Comparison of ENCODE assay signal across 11 cellular contexts in the genomic region with DNA sequence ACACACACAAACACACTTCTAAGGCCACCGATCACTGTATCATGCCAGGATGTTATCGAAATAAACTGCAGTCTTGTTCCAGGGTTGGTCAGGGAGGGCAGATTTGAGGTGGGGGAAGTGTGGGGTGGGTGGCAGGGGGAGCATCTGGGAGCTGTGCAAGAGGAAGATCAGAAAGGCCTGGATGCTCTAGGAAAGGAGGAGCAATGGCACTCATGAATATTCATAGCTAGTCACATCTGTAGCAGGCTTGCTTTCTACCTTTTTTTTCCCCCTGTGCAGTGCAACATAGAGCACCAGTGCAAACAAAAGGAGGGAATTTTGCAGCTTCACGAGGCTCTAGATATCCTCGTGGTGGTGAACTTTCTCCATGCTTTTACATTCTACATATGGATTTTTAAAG.
DNase-seq lines count a peak whose midpoint lies in the region; ATAC-seq and TF ChIP-seq lines count a peak whose summit lies in the region.
"Had no signal": no experiment of that assay in that cellular context is flagged by ENCODE, and none has a peak within 500 bp of the region (broad histone marks: within the 10 kb centered on the region; RNA-seq: fewer than 3 reads in every experiment).

No MANE protein-coding gene starts in this region.

- H3K4me1 ChIP-seq in ascending aorta (peaks cover 3 to 19% of the 10 kb centered on the region in 2 donors), left ventricle myocardium inferior (peaks cover 84% of the 10 kb centered on the region), tibial artery (peaks cover 0 to 26% (median 10%) of the 10 kb centered on the region in 4 donors)
- H3K4me1 ChIP-seq: Peyer's patch had no signal

- H3K9me3 ChIP-seq in ascending aorta (no peaks in the 10 kb centered on the region), left ventricle myocardium inferior (replicated peaks) (no peaks in the 10 kb centered on the region), tibial artery (no peaks in the 10 kb centered on the region)
- H3K9me3 ChIP-seq: Peyer's patch, upper lobe of right lung had no signal

- H3K27ac ChIP-seq in ascending aorta (peak overlapping the region; percentile 61 to 82), left ventricle myocardium inferior (replicated peaks) (peak overlapping the region; percentile 84), tibial artery (peak overlapping the region; percentile 61 to 67)
- H3K27ac ChIP-seq: upper lobe of right lung had no signal

- no peaks in the 10 kb centered on the region for H3K36me3 ChIP-seq in ascending aorta
- H3K36me3 ChIP-seq in left ventricle myocardium inferior = no peaks in the 10 kb centered on the region
- no peaks in the 10 kb centered on the region for H3K36me3 ChIP-seq in tibial artery
- H3K36me3 ChIP-seq: Peyer's patch, upper lobe of right lung had no signal

- H3K27me3 ChIP-seq in ascending aorta = no peaks in the 10 kb centered on the region
- H3K27me3 ChIP-seq in left ventricle myocardium inferior (ENCODE audit: low read depth) = no peaks in the 10 kb centered on the region
- no peaks in the 10 kb centered on the region for H3K27me3 ChIP-seq in tibial artery
- H3K27me3 ChIP-seq: Peyer's patch, upper lobe of right lung had no signal

- peak overlapping the region; percentile 27 to 47 for H3K4me3 ChIP-seq in ascending aorta
- peak overlapping the region; percentile 24 for H3K4me3 ChIP-seq in left ventricle myocardium inferior
- H3K4me3 ChIP-seq in tibial artery = peak overlapping the region; percentile 32 to 38
- H3K4me3 ChIP-seq: Peyer's patch had no signal

- intact Hi-C loops in ascending aorta (cut with DNase I) = loop anchor here (2.0 to 10.0 kb wide), 2 partner anchors 81 to 1321 kb away; no protein-coding TSS in a partner anchor
- intact Hi-C loops in left ventricle myocardium inferior (cut with micrococcal nuclease) = no loop called here
- intact Hi-C loops in tibial artery (cut with DNase I; ENCODE audit: low total_unique reads) = no loop called here

- TF ChIP-seq CTCF in ascending aorta (IDR thresholded peaks at IDR 0.05) (no peak), left ventricle myocardium inferior (IDR thresholded peaks at IDR 0.05; ENCODE audit: borderline replicate concordance) (no peak), tibial artery (IDR thresholded peaks at IDR 0.05) (no peak), GM20000 (IDR thresholded peaks at IDR 0.05; ENCODE audit: extremely low read depth, missing control alignments) (no peak)

- ATAC-seq in HG03280 (IDR thresholded peaks at IDR 0.05; ENCODE audit: unreplicated experiment) = peak; percentile 29
- ATAC-seq: upper lobe of right lung had no signal

- DNase-seq in ascending aorta (ENCODE audit: low spot score in 2 of 2) (no peak), left ventricle myocardium inferior (no peak), tibial artery (no peak), SIG-M5 treated with dmso at 0.1 percent for 504 hours (lab: John Stamatoyannopoulos, UW; ENCODE audit: unreplicated experiment) (no peak), GM20000 (ENCODE audit: low spot score) (no peak), kidney glomerular epithelial cell (lab: John Stamatoyannopoulos, UW) (no peak)
- DNase-seq: activated T-cell treated with anti-CD3 and anti-CD28 coated beads, Interleukin-2, amount 50 U/mL, for 1 hour; NCI-H1930; Peyer's patch; upper lobe of right lung had no signal
